ENCODE assay signal across 1 cellular context in the genomic region with DNA sequence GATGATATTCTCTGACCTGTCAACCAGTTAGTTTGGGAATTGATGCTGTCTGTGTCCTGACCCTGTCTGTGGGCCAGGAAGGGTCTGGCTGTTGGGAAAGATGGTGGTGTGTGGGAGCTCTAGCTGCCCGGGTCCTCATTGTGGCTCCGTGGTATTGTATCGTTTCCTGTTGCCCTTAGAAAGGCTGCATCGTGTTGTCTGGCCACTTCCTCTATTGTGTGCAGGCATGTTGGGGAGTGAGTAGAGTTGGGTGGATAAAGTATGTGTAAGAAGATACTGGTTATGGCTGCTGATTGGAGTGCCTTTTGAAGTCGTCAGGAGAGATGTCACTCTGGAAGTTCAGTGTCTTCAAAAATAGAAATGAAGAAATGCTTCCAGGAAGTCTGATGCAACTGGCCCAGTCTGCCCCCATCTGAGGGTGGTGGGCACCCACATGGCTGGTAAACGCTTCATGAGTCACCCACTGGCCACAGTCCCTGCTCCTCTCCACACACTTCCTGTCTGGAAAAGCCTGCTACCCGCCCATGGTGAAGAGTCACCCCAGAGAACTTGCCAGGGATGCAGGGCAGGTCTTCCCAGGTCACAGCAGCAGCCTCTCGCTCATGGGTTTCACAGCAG.
TF ChIP-seq lines count a peak whose summit lies in the region.

No MANE protein-coding gene starts in this region.

TF ChIP-seq in HepG2, 621 proteins besides CTCF, POLR2A, EP300 and RAD21 (continued from another document and continues in another):
- TF ChIP-seq, protein P1, sequence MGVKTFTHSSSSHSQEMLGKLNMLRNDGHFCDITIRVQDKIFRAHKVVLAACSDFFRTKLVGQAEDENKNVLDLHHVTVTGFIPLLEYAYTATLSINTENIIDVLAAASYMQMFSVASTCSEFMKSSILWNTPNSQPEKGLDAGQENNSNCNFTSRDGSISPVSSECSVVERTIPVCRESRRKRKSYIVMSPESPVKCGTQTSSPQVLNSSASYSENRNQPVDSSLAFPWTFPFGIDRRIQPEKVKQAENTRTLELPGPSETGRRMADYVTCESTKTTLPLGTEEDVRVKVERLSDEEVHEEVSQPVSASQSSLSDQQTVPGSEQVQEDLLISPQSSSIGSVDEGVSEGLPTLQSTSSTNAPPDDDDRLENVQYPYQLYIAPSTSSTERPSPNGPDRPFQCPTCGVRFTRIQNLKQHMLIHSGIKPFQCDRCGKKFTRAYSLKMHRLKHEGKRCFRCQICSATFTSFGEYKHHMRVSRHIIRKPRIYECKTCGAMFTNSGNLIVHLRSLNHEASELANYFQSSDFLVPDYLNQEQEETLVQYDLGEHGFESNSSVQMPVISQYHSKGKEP (CRISPR knock-in tag; IDR thresholded peaks at IDR 0.05): no peak
- TF ChIP-seq ZNF326 (CRISPR knock-in tag; IDR thresholded peaks at IDR 0.05; ENCODE audit: borderline replicate concordance) (no peak), ARNT2 (CRISPR knock-in tag; IDR thresholded peaks at IDR 0.05; ENCODE audit: low read depth) (no peak), ZFYVE20 (CRISPR knock-in tag; IDR thresholded peaks at IDR 0.05; ENCODE audit: borderline replicate concordance, low read depth) (no peak), ZNF564 (CRISPR knock-in tag; IDR thresholded peaks at IDR 0.05) (no peak), SALL1 (CRISPR knock-in tag; IDR thresholded peaks at IDR 0.05) (peak; percentile 41; the same call in 1 of the 2 replicates), ETV5 (CRISPR knock-in tag; IDR thresholded peaks at IDR 0.05; ENCODE audit: borderline replicate concordance) (peak; percentile 70; the same call in 1 of the 2 replicates), ZNF670 (CRISPR knock-in tag; IDR thresholded peaks at IDR 0.05; ENCODE audit: borderline replicate concordance) (no peak), NFKB2 (CRISPR knock-in tag; IDR thresholded peaks at IDR 0.05; ENCODE audit: borderline replicate concordance) (no peak), NCOA2 (CRISPR knock-in tag; IDR thresholded peaks at IDR 0.05) (peak; percentile 54; the same call in 1 of the 2 replicates), PPARG (CRISPR knock-in tag; conservative IDR thresholded peaks at IDR 0.05) (no peak), ETV6 (CRISPR knock-in tag; conservative IDR thresholded peaks at IDR 0.05) (no peak), PITX1 (CRISPR knock-in tag; IDR thresholded peaks at IDR 0.05) (no peak), FOSL2 (CRISPR knock-in tag; IDR thresholded peaks at IDR 0.05) (peak; percentile 96), ZNF225 (CRISPR knock-in tag; IDR thresholded peaks at IDR 0.05) (no peak), FOXC1 (CRISPR knock-in tag; IDR thresholded peaks at IDR 0.05; ENCODE audit: borderline replicate concordance) (no peak), ZNF761 (CRISPR knock-in tag; conservative IDR thresholded peaks at IDR 0.05) (no peak), RXRB (CRISPR knock-in tag; IDR thresholded peaks at IDR 0.05; ENCODE audit: borderline replicate concordance) (peak; percentile 77), ZNF720 (CRISPR knock-in tag; IDR thresholded peaks at IDR 0.05) (no peak), ATAD3A (CRISPR knock-in tag; IDR thresholded peaks at IDR 0.05) (no peak), ZBTB1 (CRISPR knock-in tag; IDR thresholded peaks at IDR 0.05; ENCODE audit: borderline replicate concordance) (no peak), MTF1 (CRISPR knock-in tag; IDR thresholded peaks at IDR 0.05) (no peak), KLF9 (CRISPR knock-in tag; IDR thresholded peaks at IDR 0.05; ENCODE audit: low read depth) (no peak), FOXJ3 (CRISPR knock-in tag; IDR thresholded peaks at IDR 0.05; ENCODE audit: borderline replicate concordance) (no peak), KMT2B (CRISPR knock-in tag; IDR thresholded peaks at IDR 0.05) (no peak), SMYD3 (CRISPR knock-in tag; IDR thresholded peaks at IDR 0.05) (no peak), KLF16 (CRISPR knock-in tag; IDR thresholded peaks at IDR 0.05) (0 out of 4 replicates have a peak, but pooled peaks of 1 of the 2 experiments have one; percentile 17), LCORL (IDR thresholded peaks at IDR 0.05) (no peak), LCORL (CRISPR knock-in tag; IDR thresholded peaks at IDR 0.05) (no peak)
- TF ChIP-seq, protein P2, sequence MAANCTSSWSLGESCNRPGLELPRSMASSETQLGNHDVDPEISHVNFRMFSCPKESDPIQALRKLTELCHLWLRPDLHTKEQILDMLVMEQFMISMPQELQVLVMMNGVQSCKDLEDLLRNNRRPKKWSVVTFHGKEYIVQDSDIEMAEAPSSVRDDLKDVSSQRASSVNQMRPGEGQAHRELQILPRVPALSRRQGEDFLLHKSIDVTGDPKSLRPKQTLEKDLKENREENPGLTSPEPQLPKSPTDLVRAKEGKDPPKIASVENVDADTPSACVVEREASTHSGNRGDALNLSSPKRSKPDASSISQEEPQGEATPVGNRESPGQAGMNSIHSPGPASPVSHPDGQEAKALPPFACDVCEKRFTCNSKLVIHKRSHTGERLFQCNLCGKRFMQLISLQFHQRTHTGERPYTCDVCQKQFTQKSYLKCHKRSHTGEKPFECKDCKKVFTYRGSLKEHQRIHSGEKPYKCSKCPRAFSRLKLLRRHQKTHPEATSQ (CRISPR knock-in tag; IDR thresholded peaks at IDR 0.05; ENCODE audit: borderline replicate concordance): no peak
- TF ChIP-seq, protein P3, sequence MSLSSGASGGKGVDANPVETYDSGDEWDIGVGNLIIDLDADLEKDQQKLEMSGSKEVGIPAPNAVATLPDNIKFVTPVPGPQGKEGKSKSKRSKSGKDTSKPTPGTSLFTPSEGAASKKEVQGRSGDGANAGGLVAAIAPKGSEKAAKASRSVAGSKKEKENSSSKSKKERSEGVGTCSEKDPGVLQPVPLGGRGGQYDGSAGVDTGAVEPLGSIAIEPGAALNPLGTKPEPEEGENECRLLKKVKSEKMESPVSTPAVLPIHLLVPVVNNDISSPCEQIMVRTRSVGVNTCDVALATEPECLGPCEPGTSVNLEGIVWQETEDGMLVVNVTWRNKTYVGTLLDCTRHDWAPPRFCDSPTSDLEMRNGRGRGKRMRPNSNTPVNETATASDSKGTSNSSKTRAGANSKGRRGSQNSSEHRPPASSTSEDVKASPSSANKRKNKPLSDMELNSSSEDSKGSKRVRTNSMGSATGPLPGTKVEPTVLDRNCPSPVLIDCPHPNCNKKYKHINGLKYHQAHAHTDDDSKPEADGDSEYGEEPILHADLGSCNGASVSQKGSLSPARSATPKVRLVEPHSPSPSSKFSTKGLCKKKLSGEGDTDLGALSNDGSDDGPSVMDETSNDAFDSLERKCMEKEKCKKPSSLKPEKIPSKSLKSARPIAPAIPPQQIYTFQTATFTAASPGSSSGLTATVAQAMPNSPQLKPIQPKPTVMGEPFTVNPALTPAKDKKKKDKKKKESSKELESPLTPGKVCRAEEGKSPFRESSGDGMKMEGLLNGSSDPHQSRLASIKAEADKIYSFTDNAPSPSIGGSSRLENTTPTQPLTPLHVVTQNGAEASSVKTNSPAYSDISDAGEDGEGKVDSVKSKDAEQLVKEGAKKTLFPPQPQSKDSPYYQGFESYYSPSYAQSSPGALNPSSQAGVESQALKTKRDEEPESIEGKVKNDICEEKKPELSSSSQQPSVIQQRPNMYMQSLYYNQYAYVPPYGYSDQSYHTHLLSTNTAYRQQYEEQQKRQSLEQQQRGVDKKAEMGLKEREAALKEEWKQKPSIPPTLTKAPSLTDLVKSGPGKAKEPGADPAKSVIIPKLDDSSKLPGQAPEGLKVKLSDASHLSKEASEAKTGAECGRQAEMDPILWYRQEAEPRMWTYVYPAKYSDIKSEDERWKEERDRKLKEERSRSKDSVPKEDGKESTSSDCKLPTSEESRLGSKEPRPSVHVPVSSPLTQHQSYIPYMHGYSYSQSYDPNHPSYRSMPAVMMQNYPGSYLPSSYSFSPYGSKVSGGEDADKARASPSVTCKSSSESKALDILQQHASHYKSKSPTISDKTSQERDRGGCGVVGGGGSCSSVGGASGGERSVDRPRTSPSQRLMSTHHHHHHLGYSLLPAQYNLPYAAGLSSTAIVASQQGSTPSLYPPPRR (CRISPR knock-in tag; IDR thresholded peaks at IDR 0.05; ENCODE audit: borderline replicate concordance): peak; percentile 51; the same call in 1 of the 2 replicates
- TF ChIP-seq, protein P4, sequence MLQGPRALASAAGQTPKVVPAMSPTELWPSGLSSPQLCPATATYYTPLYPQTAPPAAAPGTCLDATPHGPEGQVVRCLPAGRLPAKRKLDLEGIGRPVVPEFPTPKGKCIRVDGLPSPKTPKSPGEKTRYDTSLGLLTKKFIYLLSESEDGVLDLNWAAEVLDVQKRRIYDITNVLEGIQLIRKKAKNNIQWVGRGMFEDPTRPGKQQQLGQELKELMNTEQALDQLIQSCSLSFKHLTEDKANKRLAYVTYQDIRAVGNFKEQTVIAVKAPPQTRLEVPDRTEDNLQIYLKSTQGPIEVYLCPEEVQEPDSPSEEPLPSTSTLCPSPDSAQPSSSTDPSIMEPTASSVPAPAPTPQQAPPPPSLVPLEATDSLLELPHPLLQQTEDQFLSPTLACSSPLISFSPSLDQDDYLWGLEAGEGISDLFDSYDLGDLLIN (CRISPR knock-in tag; IDR thresholded peaks at IDR 0.05; ENCODE audit: borderline replicate concordance): no peak
- TF ChIP-seq, protein P5, sequence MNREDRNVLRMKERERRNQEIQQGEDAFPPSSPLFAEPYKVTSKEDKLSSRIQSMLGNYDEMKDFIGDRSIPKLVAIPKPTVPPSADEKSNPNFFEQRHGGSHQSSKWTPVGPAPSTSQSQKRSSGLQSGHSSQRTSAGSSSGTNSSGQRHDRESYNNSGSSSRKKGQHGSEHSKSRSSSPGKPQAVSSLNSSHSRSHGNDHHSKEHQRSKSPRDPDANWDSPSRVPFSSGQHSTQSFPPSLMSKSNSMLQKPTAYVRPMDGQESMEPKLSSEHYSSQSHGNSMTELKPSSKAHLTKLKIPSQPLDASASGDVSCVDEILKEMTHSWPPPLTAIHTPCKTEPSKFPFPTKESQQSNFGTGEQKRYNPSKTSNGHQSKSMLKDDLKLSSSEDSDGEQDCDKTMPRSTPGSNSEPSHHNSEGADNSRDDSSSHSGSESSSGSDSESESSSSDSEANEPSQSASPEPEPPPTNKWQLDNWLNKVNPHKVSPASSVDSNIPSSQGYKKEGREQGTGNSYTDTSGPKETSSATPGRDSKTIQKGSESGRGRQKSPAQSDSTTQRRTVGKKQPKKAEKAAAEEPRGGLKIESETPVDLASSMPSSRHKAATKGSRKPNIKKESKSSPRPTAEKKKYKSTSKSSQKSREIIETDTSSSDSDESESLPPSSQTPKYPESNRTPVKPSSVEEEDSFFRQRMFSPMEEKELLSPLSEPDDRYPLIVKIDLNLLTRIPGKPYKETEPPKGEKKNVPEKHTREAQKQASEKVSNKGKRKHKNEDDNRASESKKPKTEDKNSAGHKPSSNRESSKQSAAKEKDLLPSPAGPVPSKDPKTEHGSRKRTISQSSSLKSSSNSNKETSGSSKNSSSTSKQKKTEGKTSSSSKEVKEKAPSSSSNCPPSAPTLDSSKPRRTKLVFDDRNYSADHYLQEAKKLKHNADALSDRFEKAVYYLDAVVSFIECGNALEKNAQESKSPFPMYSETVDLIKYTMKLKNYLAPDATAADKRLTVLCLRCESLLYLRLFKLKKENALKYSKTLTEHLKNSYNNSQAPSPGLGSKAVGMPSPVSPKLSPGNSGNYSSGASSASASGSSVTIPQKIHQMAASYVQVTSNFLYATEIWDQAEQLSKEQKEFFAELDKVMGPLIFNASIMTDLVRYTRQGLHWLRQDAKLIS (CRISPR knock-in tag; IDR thresholded peaks at IDR 0.05): no peak
- TF ChIP-seq, protein P6, sequence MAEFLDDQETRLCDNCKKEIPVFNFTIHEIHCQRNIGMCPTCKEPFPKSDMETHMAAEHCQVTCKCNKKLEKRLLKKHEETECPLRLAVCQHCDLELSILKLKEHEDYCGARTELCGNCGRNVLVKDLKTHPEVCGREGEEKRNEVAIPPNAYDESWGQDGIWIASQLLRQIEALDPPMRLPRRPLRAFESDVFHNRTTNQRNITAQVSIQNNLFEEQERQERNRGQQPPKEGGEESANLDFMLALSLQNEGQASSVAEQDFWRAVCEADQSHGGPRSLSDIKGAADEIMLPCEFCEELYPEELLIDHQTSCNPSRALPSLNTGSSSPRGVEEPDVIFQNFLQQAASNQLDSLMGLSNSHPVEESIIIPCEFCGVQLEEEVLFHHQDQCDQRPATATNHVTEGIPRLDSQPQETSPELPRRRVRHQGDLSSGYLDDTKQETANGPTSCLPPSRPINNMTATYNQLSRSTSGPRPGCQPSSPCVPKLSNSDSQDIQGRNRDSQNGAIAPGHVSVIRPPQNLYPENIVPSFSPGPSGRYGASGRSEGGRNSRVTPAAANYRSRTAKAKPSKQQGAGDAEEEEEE (CRISPR knock-in tag; IDR thresholded peaks at IDR 0.05; ENCODE audit: borderline replicate concordance): no peak
- TF ChIP-seq, protein P7, sequence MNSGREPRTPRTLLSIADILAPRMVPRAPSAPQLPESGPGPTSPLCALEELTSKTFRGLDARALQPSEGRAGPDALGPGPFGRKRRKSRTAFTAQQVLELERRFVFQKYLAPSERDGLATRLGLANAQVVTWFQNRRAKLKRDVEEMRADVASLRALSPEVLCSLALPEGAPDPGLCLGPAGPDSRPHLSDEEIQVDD (CRISPR knock-in tag; IDR thresholded peaks at IDR 0.05; ENCODE audit: borderline replicate concordance): no peak
- TF ChIP-seq, protein P8, sequence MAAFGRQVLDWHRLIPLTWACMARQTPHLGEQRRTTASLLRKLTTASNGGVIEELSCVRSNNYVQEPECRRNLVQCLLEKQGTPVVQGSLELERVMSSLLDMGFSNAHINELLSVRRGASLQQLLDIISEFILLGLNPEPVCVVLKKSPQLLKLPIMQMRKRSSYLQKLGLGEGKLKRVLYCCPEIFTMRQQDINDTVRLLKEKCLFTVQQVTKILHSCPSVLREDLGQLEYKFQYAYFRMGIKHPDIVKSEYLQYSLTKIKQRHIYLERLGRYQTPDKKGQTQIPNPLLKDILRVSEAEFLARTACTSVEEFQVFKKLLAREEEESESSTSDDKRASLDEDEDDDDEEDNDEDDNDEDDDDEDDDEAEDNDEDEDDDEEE (CRISPR knock-in tag; IDR thresholded peaks at IDR 0.05): no peak
- TF ChIP-seq, protein P9, sequence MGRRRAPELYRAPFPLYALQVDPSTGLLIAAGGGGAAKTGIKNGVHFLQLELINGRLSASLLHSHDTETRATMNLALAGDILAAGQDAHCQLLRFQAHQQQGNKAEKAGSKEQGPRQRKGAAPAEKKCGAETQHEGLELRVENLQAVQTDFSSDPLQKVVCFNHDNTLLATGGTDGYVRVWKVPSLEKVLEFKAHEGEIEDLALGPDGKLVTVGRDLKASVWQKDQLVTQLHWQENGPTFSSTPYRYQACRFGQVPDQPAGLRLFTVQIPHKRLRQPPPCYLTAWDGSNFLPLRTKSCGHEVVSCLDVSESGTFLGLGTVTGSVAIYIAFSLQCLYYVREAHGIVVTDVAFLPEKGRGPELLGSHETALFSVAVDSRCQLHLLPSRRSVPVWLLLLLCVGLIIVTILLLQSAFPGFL (CRISPR knock-in tag; IDR thresholded peaks at IDR 0.05): no peak
- TF ChIP-seq, protein P10, sequence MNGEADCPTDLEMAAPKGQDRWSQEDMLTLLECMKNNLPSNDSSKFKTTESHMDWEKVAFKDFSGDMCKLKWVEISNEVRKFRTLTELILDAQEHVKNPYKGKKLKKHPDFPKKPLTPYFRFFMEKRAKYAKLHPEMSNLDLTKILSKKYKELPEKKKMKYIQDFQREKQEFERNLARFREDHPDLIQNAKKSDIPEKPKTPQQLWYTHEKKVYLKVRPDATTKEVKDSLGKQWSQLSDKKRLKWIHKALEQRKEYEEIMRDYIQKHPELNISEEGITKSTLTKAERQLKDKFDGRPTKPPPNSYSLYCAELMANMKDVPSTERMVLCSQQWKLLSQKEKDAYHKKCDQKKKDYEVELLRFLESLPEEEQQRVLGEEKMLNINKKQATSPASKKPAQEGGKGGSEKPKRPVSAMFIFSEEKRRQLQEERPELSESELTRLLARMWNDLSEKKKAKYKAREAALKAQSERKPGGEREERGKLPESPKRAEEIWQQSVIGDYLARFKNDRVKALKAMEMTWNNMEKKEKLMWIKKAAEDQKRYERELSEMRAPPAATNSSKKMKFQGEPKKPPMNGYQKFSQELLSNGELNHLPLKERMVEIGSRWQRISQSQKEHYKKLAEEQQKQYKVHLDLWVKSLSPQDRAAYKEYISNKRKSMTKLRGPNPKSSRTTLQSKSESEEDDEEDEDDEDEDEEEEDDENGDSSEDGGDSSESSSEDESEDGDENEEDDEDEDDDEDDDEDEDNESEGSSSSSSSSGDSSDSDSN (CRISPR knock-in tag; IDR thresholded peaks at IDR 0.05): no peak; the same call in 1 of the 2 replicates
